In the genomic region with DNA sequence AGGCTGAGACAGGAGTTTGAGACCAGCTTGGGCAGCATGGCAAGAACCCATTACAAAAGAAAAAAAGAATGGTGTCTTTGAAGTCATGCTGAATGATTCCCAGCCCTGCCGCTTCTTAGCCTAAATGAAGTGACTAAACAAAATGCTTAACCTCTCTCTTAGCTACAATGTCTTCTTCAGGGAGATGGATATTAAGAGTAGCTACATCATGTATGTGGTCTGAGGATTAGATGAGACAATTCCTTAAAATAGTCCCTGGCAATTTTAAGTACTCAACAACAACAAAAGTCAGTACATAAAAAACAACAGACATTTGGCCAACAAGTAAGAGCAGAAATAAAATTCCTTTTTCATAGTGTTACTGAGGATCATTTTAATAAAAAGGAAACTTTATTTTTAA, we compare ENCODE assay signal across 19 cellular contexts.
DNase-seq lines count a peak whose midpoint lies in the region; ATAC-seq, FAIRE-seq and TF ChIP-seq lines count a peak whose summit lies in the region.
"Had no signal": no experiment of that assay in that cellular context is flagged by ENCODE, and none has a peak within 500 bp of the region (broad histone marks: within the 10 kb centered on the region; RNA-seq: fewer than 3 reads in every experiment).

No MANE protein-coding gene starts in this region.

- TF ChIP-seq CTCF in A549 (IDR thresholded peaks at IDR 0.05) (no peak), gastrocnemius medialis (IDR thresholded peaks at IDR 0.05 in 4 of 5, conservative IDR thresholded peaks at IDR 0.05 in 1 of 5) (no peak)

- H3K27me3 ChIP-seq in gastrocnemius medialis = no peaks in the 10 kb centered on the region
- H3K27me3 ChIP-seq: BE2C had no signal

- no peak overlapping the region for H3K4me2 ChIP-seq in A549

- H3K9me3 ChIP-seq in A549 = no peaks in the 10 kb centered on the region
- H3K9me3 ChIP-seq in gastrocnemius medialis = no peaks in the 10 kb centered on the region
- H3K9me3 ChIP-seq: BE2C, Caco-2 had no signal

- no peak for ATAC-seq in A549
- ATAC-seq in memory B cell (ENCODE audit: low read depth) = no peak
- peak in 1 of 2 donors; percentile 69 for ATAC-seq in gastrocnemius medialis
- no peak for ATAC-seq in HG03460 (IDR thresholded peaks at IDR 0.05; ENCODE audit: unreplicated experiment)
- ATAC-seq: HepG2 had no signal

- no peak for TF ChIP-seq RAD21 in A549 (conservative IDR thresholded peaks at IDR 0.05 in 1 of 2, IDR thresholded peaks at IDR 0.05 in 1 of 2)

- peaks cover 0 to 43% of the 10 kb centered on the region in 2 donors for H3K36me3 ChIP-seq in gastrocnemius medialis

- no peaks in the 10 kb centered on the region for H3K9me3 Mint-ChIP-seq in memory B cell
- H3K9me3 Mint-ChIP-seq: CD4-positive, CD25-positive, alpha-beta regulatory T cell; H9; IgD-negative memory B cell had no signal

- H3K4me3 ChIP-seq in A549 = no peak overlapping the region
- no peak overlapping the region for H3K4me3 ChIP-seq in gastrocnemius medialis

- H3K4me1 ChIP-seq in A549 = no peaks in the 10 kb centered on the region
- peaks cover 0 to 3% of the 10 kb centered on the region in 2 donors for H3K4me1 ChIP-seq in gastrocnemius medialis
- H3K4me1 ChIP-seq: BE2C, Caco-2 had no signal

- 94% methylated on average over 1 of the region's 1 CpG for WGBS in A549 (ENCODE audit: missing lambda C conversion rate)

- no peak for DNase-seq in A549 (ENCODE audit: low read depth in 1 of 2, low spot score in 1 of 2)
- DNase-seq in GM12891 (ENCODE audit: insufficient read length, low spot score) = no peak
- no peak for DNase-seq in memory B cell (ENCODE audit: low spot score in 2 of 2)
- no peak for DNase-seq in gastrocnemius medialis
- no peak for DNase-seq in NCI-H510A (lab: John Stamatoyannopoulos, UW)
- DNase-seq in NCI-H2227 treated with DMSO at 0.1 percent for 48 hours (lab: John Stamatoyannopoulos, UW) = no peak
- DNase-seq: ACHN; BE2C; C1 segment of cervical spinal cord; Caco-2; CD4-positive, CD25-positive, alpha-beta regulatory T cell; DMS79; GDM1; H9 had no signal

- H3K4me3 Mint-ChIP-seq in memory B cell = no peak overlapping the region
- H3K4me3 Mint-ChIP-seq: CD4-positive, CD25-positive, alpha-beta regulatory T cell; H9; IgD-negative memory B cell had no signal

- H3K27ac Mint-ChIP-seq in memory B cell = peak overlapping the region; percentile 35
- H3K27ac Mint-ChIP-seq: CD4-positive, CD25-positive, alpha-beta regulatory T cell; IgD-negative memory B cell had no signal

- intact Hi-C loops in gastrocnemius medialis (cut with DNase I; ENCODE audit: low total_unique reads) = no loop called here

- H3K27me3 Mint-ChIP-seq in memory B cell = no peaks in the 10 kb centered on the region
- H3K27me3 Mint-ChIP-seq: CD4-positive, CD25-positive, alpha-beta regulatory T cell; IgD-negative memory B cell had no signal

- CTCF ChIA-PET in A549 (lab: Yijun Ruan, JAX) = no interaction called here

- peak; percentile 28 for FAIRE-seq in A549 (lab: Jason Lieb, UNC)
- FAIRE-seq in GM12891 (lab: Jason Lieb, UNC) = peak; percentile 33
- FAIRE-seq: D721Med, H1, HepG2 had no signal

- in situ Hi-C loops in gastrocnemius medialis (cut with MboI; ENCODE audit: low sequenced_read_pairs in 4 of 4) = loop anchor here in 3 of 4 donors (10.0 to 25.0 kb wide), 2 partner anchors 121 to 129 kb away; partner anchors contain the start of gene ANKRD17 (in 3 of the 3)

- no peaks in the 10 kb centered on the region for H3K4me1 Mint-ChIP-seq in memory B cell

- H3K27ac ChIP-seq in A549 (no peak overlapping the region), gastrocnemius medialis (peak overlapping the region; percentile 19 to 52 (median 43))

- no peak for TF ChIP-seq POLR2A in A549 (IDR thresholded peaks at IDR 0.05; ENCODE audit: low read length)
- no peak for TF ChIP-seq POLR2A in GM12891 (IDR thresholded peaks at IDR 0.05; ENCODE audit: low read depth, low read length)
- TF ChIP-seq POLR2A in gastrocnemius medialis (IDR thresholded peaks at IDR 0.05) = no peak

- TF ChIP-seq EP300 in A549 (IDR thresholded peaks at IDR 0.05) = no peak

- POLR2A ChIA-PET in A549 (lab: Yijun Ruan, JAX) = no interaction called here

- peaks cover 16% of the 10 kb centered on the region for H3K36me3 Mint-ChIP-seq in memory B cell

TF ChIP-seq in A549, 52 proteins besides CTCF, POLR2A, EP300 and RAD21:
- TF ChIP-seq ZSCAN20 (CRISPR knock-in tag; IDR thresholded peaks at IDR 0.05) = no peak
- TF ChIP-seq RCOR1 (IDR thresholded peaks at IDR 0.05; ENCODE audit: low read depth, low read length) = no peak
- TF ChIP-seq, protein P1, sequence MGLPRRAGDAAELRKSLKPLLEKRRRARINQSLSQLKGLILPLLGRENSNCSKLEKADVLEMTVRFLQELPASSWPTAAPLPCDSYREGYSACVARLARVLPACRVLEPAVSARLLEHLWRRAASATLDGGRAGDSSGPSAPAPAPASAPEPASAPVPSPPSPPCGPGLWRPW (IDR thresholded peaks at IDR 0.05) = no peak
- no peak for TF ChIP-seq HOXA7 (CRISPR knock-in tag; IDR thresholded peaks at IDR 0.05)
- no peak for TF ChIP-seq FOSL2 (IDR thresholded peaks at IDR 0.05)
- no peak for TF ChIP-seq FOSL2 (CRISPR knock-in tag; IDR thresholded peaks at IDR 0.05)
- TF ChIP-seq PHF8 (IDR thresholded peaks at IDR 0.05; ENCODE audit: borderline replicate concordance, low read depth) = no peak
- no peak for TF ChIP-seq NPAS2 (CRISPR knock-in tag; IDR thresholded peaks at IDR 0.05; ENCODE audit: borderline replicate concordance)
- no peak for TF ChIP-seq MAZ (IDR thresholded peaks at IDR 0.05; ENCODE audit: borderline replicate concordance, low read depth, low read length)
- no peak for TF ChIP-seq HMGXB4 (CRISPR knock-in tag; IDR thresholded peaks at IDR 0.05; ENCODE audit: borderline replicate concordance)
- TF ChIP-seq CHD2 (IDR thresholded peaks at IDR 0.05; ENCODE audit: low read length, partially characterized antibody) = no peak
- no peak for TF ChIP-seq NR3C1 (IDR thresholded peaks at IDR 0.05)
- TF ChIP-seq JUN (IDR thresholded peaks at IDR 0.05) = no peak
- TF ChIP-seq SMC3 (IDR thresholded peaks at IDR 0.05) = no peak

TF ChIP-seq in GM12891, 5 proteins besides CTCF, POLR2A, EP300 and RAD21:
- TF ChIP-seq TAF1 (IDR thresholded peaks at IDR 0.05; ENCODE audit: low read depth, low read length) (no peak), PAX5 (IDR thresholded peaks at IDR 0.05; ENCODE audit: insufficient read depth, low read length, severe bottlenecking) (no peak), POU2F2 (IDR thresholded peaks at IDR 0.05; ENCODE audit: low read depth, low read length) (no peak), POLR2AphosphoS5 (IDR thresholded peaks at IDR 0.05; ENCODE audit: low read depth, low read length) (no peak), SPI1 (IDR thresholded peaks at IDR 0.05; ENCODE audit: low read depth, low read length) (no peak)

Comparison
In these comparisons a context has a peak if more than half of its experiments do, and no peak if none do; other contexts are left out.
1. H3K27ac ChIP-seq: peak in gastrocnemius medialis (4 of 4); none in A549 (0 of 2).